ENCODE assay signal across 1 cellular context in genomic region chr17:37406635-37407455, GRCh38.
TF ChIP-seq lines count a peak whose summit lies in the region.

Gene ACACA (minus strand): TSS chr17:37406836. CDS start chr17:37406299, 537 bp downstream.
Gene TADA2A (plus strand): TSS chr17:37406886. CDS start chr17:37411366, 4,480 bp downstream.

TF ChIP-seq in HepG2, 621 proteins besides CTCF, POLR2A, EP300 and RAD21 (continued from another document and continues in another):
- TF ChIP-seq AKNA (CRISPR knock-in tag; IDR thresholded peaks at IDR 0.05; ENCODE audit: borderline replicate concordance) (no peak), ZNF282 (IDR thresholded peaks at IDR 0.05; ENCODE audit: partially characterized antibody) (no peak), GTF3A (CRISPR knock-in tag; conservative IDR thresholded peaks at IDR 0.05) (no peak), RBFOX2 (IDR thresholded peaks at IDR 0.05; ENCODE audit: low read depth, low read length) (peak; percentile 86), ZNF7 (CRISPR knock-in tag; IDR thresholded peaks at IDR 0.05) (no peak), NAIF1 (CRISPR knock-in tag; IDR thresholded peaks at IDR 0.05; ENCODE audit: borderline replicate concordance) (0 out of 2 replicates have a peak, but pooled peaks have one; percentile 52), KDM4B (CRISPR knock-in tag; IDR thresholded peaks at IDR 0.05) (no peak), ZNF589 (CRISPR knock-in tag; conservative IDR thresholded peaks at IDR 0.05) (0 out of 2 replicates have a peak, but pooled peaks have one; percentile 41), BRD4 (CRISPR knock-in tag; IDR thresholded peaks at IDR 0.05) (0 out of 2 replicates have a peak, but pooled peaks have one; percentile 22), TP53 (CRISPR knock-in tag; conservative IDR thresholded peaks at IDR 0.05) (no peak), HOXA3 (CRISPR knock-in tag; IDR thresholded peaks at IDR 0.05) (peak; percentile 53; the same call in 1 of the 2 replicates), NONO (IDR thresholded peaks at IDR 0.05) (no peak), NONO (CRISPR knock-in tag; conservative IDR thresholded peaks at IDR 0.05) (peak; percentile 69), IRF2 (CRISPR knock-in tag; IDR thresholded peaks at IDR 0.05) (peak; percentile 22; the same call in 1 of the 2 replicates), USF2 (IDR thresholded peaks at IDR 0.05; ENCODE audit: low read depth, low read length) (no peak), USF2 (CRISPR knock-in tag; IDR thresholded peaks at IDR 0.05; ENCODE audit: borderline replicate concordance) (no peak), AHR (CRISPR knock-in tag; IDR thresholded peaks at IDR 0.05) (0 out of 2 replicates have a peak, but pooled peaks have one; percentile 37), ZNF792 (CRISPR knock-in tag; IDR thresholded peaks at IDR 0.05) (no peak; the same call in 1 of the 2 replicates), RBAK (CRISPR knock-in tag; IDR thresholded peaks at IDR 0.05) (no peak), CENPT (CRISPR knock-in tag; IDR thresholded peaks at IDR 0.05; ENCODE audit: low read depth) (0 out of 2 replicates have a peak, but pooled peaks have one; percentile 29), ISL2 (CRISPR knock-in tag; IDR thresholded peaks at IDR 0.05) (peak; percentile 31), ZBTB40 (IDR thresholded peaks at IDR 0.05) (no peak), ZBTB40 (CRISPR knock-in tag; IDR thresholded peaks at IDR 0.05) (peak; percentile 66; the same call in 1 of the 2 replicates), SKI (IDR thresholded peaks at IDR 0.05; ENCODE audit: partially characterized antibody) (peak; percentile 19), CHD2 (IDR thresholded peaks at IDR 0.05; ENCODE audit: low read depth, low read length) (no peak), TGIF2 (CRISPR knock-in tag; IDR thresholded peaks at IDR 0.05) (0 out of 2 replicates have a peak, but pooled peaks have one; percentile 52), ZFP90 (CRISPR knock-in tag; IDR thresholded peaks at IDR 0.05; ENCODE audit: borderline replicate concordance) (no peak), ZSCAN20 (CRISPR knock-in tag; IDR thresholded peaks at IDR 0.05; ENCODE audit: borderline replicate concordance) (no peak), XRCC5 (optimal IDR thresholded peaks at IDR 0.05; ENCODE audit: low read length) (peak; percentile 36), ZFY (CRISPR knock-in tag; IDR thresholded peaks at IDR 0.05) (peak; percentile 70), ZNF407 (CRISPR knock-in tag; IDR thresholded peaks at IDR 0.05; ENCODE audit: not compliant biosample characterization) (no peak), ZNF879 (CRISPR knock-in tag; IDR thresholded peaks at IDR 0.05) (peak; percentile 84), ZMYM2 (CRISPR knock-in tag; IDR thresholded peaks at IDR 0.05) (no peak), TCF7L2 (IDR thresholded peaks at IDR 0.05; ENCODE audit: low read depth, low read length) (no peak), FOXK1 (CRISPR knock-in tag; IDR thresholded peaks at IDR 0.05; ENCODE audit: borderline replicate concordance, low read depth) (no peak), REXO4 (CRISPR knock-in tag; IDR thresholded peaks at IDR 0.05; ENCODE audit: borderline replicate concordance) (no peak), NKX3-1 (CRISPR knock-in tag; IDR thresholded peaks at IDR 0.05) (peak; percentile 77), KLF12 (CRISPR knock-in tag; IDR thresholded peaks at IDR 0.05; ENCODE audit: borderline replicate concordance) (no peak)
